25 cellular contexts compared by ENCODE assay signal in genomic region chr4:140662082-140662869, GRCh38.
DNase-seq lines count a peak whose midpoint lies in the region; ATAC-seq and TF ChIP-seq lines count a peak whose summit lies in the region.
"Had no signal": no experiment of that assay in that cellular context is flagged by ENCODE, and none has a peak within 500 bp of the region (broad histone marks: within the 10 kb centered on the region; RNA-seq: fewer than 3 reads in every experiment).

No MANE protein-coding gene starts in this region.

- H3K4me1 Mint-ChIP-seq in memory B cell: peaks cover 14% of the 10 kb centered on the region
- peaks cover under 1% of the 10 kb centered on the region for H3K4me1 Mint-ChIP-seq in activated T-cell treated with anti-CD3 and anti-CD28 coated beads, Interleukin-2, amount 50 U/mL, for 24 hours (ENCODE audit: low read depth)

- TF ChIP-seq CTCF in choroid plexus epithelial cell (conservative IDR thresholded peaks at IDR 0.05; ENCODE audit: low read depth, low read length): no peak
- TF ChIP-seq CTCF in GM10266 (IDR thresholded peaks at IDR 0.05; ENCODE audit: control insufficient read depth, insufficient read depth, low read depth, missing control alignments): no peak

- in situ Hi-C loops in GM23248 (cut with MboI): no loop called here

- no peaks in the 10 kb centered on the region for H3K9me3 ChIP-seq in GM23248 (ENCODE audit: low read depth)
- H3K9me3 ChIP-seq: BE2C, Peyer's patch, testis had no signal

- no peak overlapping the region for H3K4me3 ChIP-seq in GM23248
- no peak overlapping the region for H3K4me3 ChIP-seq in choroid plexus epithelial cell (ENCODE audit: low read depth, low read length)
- H3K4me3 ChIP-seq: coronary artery, Peyer's patch, testis had no signal

- H2AFZ ChIP-seq in GM23248: no peak overlapping the region

- H3K4me2 ChIP-seq in GM23248 (ENCODE audit: unreplicated experiment): no peak overlapping the region

- no peaks in the 10 kb centered on the region for H4K20me1 ChIP-seq in GM23248 (ENCODE audit: insufficient read depth)

- H3K9ac ChIP-seq in GM23248: no peak overlapping the region

- ATAC-seq in memory B cell (ENCODE audit: low read depth) (no peak), GM21723 (IDR thresholded peaks at IDR 0.05; ENCODE audit: unreplicated experiment) (no peak)
- ATAC-seq: activated CD8-positive, alpha-beta T cell treated with anti-CD3 and anti-CD28 coated beads, Interleukin-2, amount 10 ng/mL, durations not matched to agents 7 days and 5 days had no signal

- peak overlapping the region; percentile 69 for H3K27ac Mint-ChIP-seq in memory B cell
- H3K27ac Mint-ChIP-seq in activated T-cell treated with anti-CD3 and anti-CD28 coated beads, Interleukin-2, amount 50 U/mL, for 24 hours: no peak overlapping the region
- H3K27ac Mint-ChIP-seq: activated CD8-positive, alpha-beta T cell treated with anti-CD3 and anti-CD28 coated beads, Interleukin-2, amount 10 ng/mL, durations not matched to agents 7 days and 5 days; activated T-helper 1 cell treated with anti-CD3 and anti-CD28 coated beads, Interleukin-12 subunit alpha, Interleukin-12 subunit beta, Interleukin-2, Interleukin-4 antibody, amounts not matched to agents 30 ng/mL and 10 ng/mL and 1 ng/mL, durations not matched to agents 14 hours and 24 hours and 36 hours; H9 had no signal

- H3K27ac ChIP-seq in GM23248 (no peak overlapping the region), substantia nigra (ENCODE audit: low read depth, low read length, poor library complexity, severe bottlenecking) (no peak overlapping the region)
- H3K27ac ChIP-seq: coronary artery, Peyer's patch, testis, WERI-Rb-1 had no signal

- peaks cover 29% of the 10 kb centered on the region for H3K36me3 Mint-ChIP-seq in memory B cell
- H3K36me3 Mint-ChIP-seq in activated T-cell treated with anti-CD3 and anti-CD28 coated beads, Interleukin-2, amount 50 U/mL, for 24 hours (ENCODE audit: low read depth): no peaks in the 10 kb centered on the region

- 90 to 98% methylated on average over 3 of the region's 3 CpGs for WGBS in GM23248 (ENCODE audit: low coverage in 1 of 2, low lambda C conversion rate in 2 of 2, missing lambda C conversion rate in 2 of 2), 2 experiments

- no peaks in the 10 kb centered on the region for H3K27me3 ChIP-seq in GM23248 (replicated peaks; ENCODE audit: insufficient read depth)
- H3K27me3 ChIP-seq: BE2C, Peyer's patch, testis had no signal

- peak; percentile 12 for DNase-seq in GM23248
- DNase-seq in NOMO-1 treated with DMSO at 0.1 percent for 48 hours (lab: John Stamatoyannopoulos, UW; ENCODE audit: unreplicated experiment): peak; percentile 47
- DNase-seq in choroid plexus epithelial cell (ENCODE audit: low read depth): peak; percentile 73
- DNase-seq in memory B cell (ENCODE audit: low spot score in 2 of 2): no peak
- DNase-seq in activated T-cell treated with anti-CD3 and anti-CD28 coated beads, Interleukin-2, amount 50 U/mL, for 24 hours: no peak
- DNase-seq in GM10266 (ENCODE audit: extremely low spot score): no peak
- no peak for DNase-seq in substantia nigra (lab: John Stamatoyannopoulos, UW)
- DNase-seq: activated CD8-positive, alpha-beta T cell treated with anti-CD3 and anti-CD28 coated beads, Interleukin-2, amount 10 ng/mL, durations not matched to agents 7 days and 5 days; amniotic stem cell; BE2C; Calu3; erythroblast; GDM1; H9; NCI-H1694 treated with DMSO at 0.1 percent for 48 hours; NCI-H524; nucleus accumbens; Peyer's patch; stimulated activated CD4-positive, alpha-beta T cell treated with anti-CD3 and anti-CD28 coated beads, Interleukin-4, amount 100 ng/mL, for 4 hours; T-helper 1 cell; testis; WERI-Rb-1 had no signal

- H3K79me2 ChIP-seq in GM23248 (ENCODE audit: insufficient read depth): no peaks in the 10 kb centered on the region

- H3K9me3 Mint-ChIP-seq in memory B cell: no peaks in the 10 kb centered on the region
- no peaks in the 10 kb centered on the region for H3K9me3 Mint-ChIP-seq in activated T-cell treated with anti-CD3 and anti-CD28 coated beads, Interleukin-2, amount 50 U/mL, for 24 hours
- H3K9me3 Mint-ChIP-seq: activated T-helper 1 cell treated with anti-CD3 and anti-CD28 coated beads, Interleukin-12 subunit alpha, Interleukin-12 subunit beta, Interleukin-2, Interleukin-4 antibody, amounts not matched to agents 30 ng/mL and 10 ng/mL and 1 ng/mL, durations not matched to agents 14 hours and 24 hours and 36 hours; H9 had no signal

- peaks cover 10% of the 10 kb centered on the region; the same call in 1 of the 2 replicates for H3K36me3 ChIP-seq in GM23248 (ENCODE audit: low read depth)

- no peak overlapping the region for H3K4me3 Mint-ChIP-seq in memory B cell
- no peak overlapping the region for H3K4me3 Mint-ChIP-seq in activated T-cell treated with anti-CD3 and anti-CD28 coated beads, Interleukin-2, amount 50 U/mL, for 24 hours
- H3K4me3 Mint-ChIP-seq: activated CD8-positive, alpha-beta T cell treated with anti-CD3 and anti-CD28 coated beads, Interleukin-2, amount 10 ng/mL, durations not matched to agents 7 days and 5 days; activated T-helper 1 cell treated with anti-CD3 and anti-CD28 coated beads, Interleukin-12 subunit alpha, Interleukin-12 subunit beta, Interleukin-2, Interleukin-4 antibody, amounts not matched to agents 30 ng/mL and 10 ng/mL and 1 ng/mL, durations not matched to agents 14 hours and 24 hours and 36 hours; H9 had no signal

- no peaks in the 10 kb centered on the region for H3F3A ChIP-seq in GM23248 (ENCODE audit: insufficient read depth)

- H3K27me3 Mint-ChIP-seq in memory B cell: no peaks in the 10 kb centered on the region
- peaks cover 19% of the 10 kb centered on the region for H3K27me3 Mint-ChIP-seq in activated T-cell treated with anti-CD3 and anti-CD28 coated beads, Interleukin-2, amount 50 U/mL, for 24 hours

- no peaks in the 10 kb centered on the region for H3K4me1 ChIP-seq in GM23248 (ENCODE audit: insufficient read depth)
- H3K4me1 ChIP-seq: BE2C, Peyer's patch, testis had no signal

- no peaks in the 10 kb centered on the region for H3K9me2 ChIP-seq in GM23248 (ENCODE audit: insufficient read depth)

Comparison
In these comparisons a context has a peak if more than half of its experiments do, and no peak if none do; other contexts are left out.
1. DNase-seq: peak in GM23248 (single experiment), NOMO-1 treated with DMSO at 0.1 percent for 48 hours (single experiment) and choroid plexus epithelial cell (single experiment); none in memory B cell (0 of 2), activated T-cell treated with anti-CD3 and anti-CD28 coated beads, Interleukin-2, amount 50 U/mL, for 24 hours (single experiment), GM10266 (single experiment) and substantia nigra (0 of 49).